In genomic region chr16:81745704-81746558, GRCh38 we compare ENCODE assay signal across 8 cellular contexts. TPM values are rescaled to one million over a fixed set of nuclear protein-coding genes. Genes with fewer than 3 reads are reported as not detected.
DNase-seq lines count a peak whose midpoint lies in the region; ATAC-seq and TF ChIP-seq lines count a peak whose summit lies in the region.

No MANE protein-coding gene starts in this region.

- peak overlapping the region; percentile 86 for H2AFZ ChIP-seq in ACC112 (ENCODE audit: low read length, unreplicated experiment)

- TF ChIP-seq POLR2A in suprapubic skin (IDR thresholded peaks at IDR 0.05) = no peak

- TF ChIP-seq CTCF in RWPE2 (IDR thresholded peaks at IDR 0.05; ENCODE audit: poor library complexity, severe bottlenecking) (no peak), suprapubic skin (IDR thresholded peaks at IDR 0.05) (no peak)

- H3K27ac ChIP-seq in ACC112 (ENCODE audit: low read depth, low read length) = no peak overlapping the region
- no peak overlapping the region for H3K27ac ChIP-seq in RWPE2 (ENCODE audit: poor library complexity, severe bottlenecking)
- no peak overlapping the region for H3K27ac ChIP-seq in suprapubic skin

- ATAC-seq in GM18861 (IDR thresholded peaks at IDR 0.05; ENCODE audit: unreplicated experiment) (peak; percentile 57), HG03159 (IDR thresholded peaks at IDR 0.05; ENCODE audit: unreplicated experiment) (peak; percentile 68), RWPE2 (ENCODE audit: low read depth) (peak; percentile 75; the same call in 2 of the 3 replicates)

- no peaks in the 10 kb centered on the region; the same call in 1 of the 2 replicates for H3K27me3 ChIP-seq in ACC112 (ENCODE audit: insufficient read depth, low read length)
- no peaks in the 10 kb centered on the region for H3K27me3 ChIP-seq in RWPE2 (ENCODE audit: insufficient read depth, poor library complexity, severe bottlenecking)
- no peaks in the 10 kb centered on the region for H3K27me3 ChIP-seq in suprapubic skin

- H3K79me2 ChIP-seq in ACC112 (ENCODE audit: control insufficient read depth, insufficient read depth, low read length, unreplicated experiment) = no peaks in the 10 kb centered on the region

- H3K36me3 ChIP-seq in ACC112 (ENCODE audit: insufficient read depth, low read length) = no peaks in the 10 kb centered on the region
- H3K36me3 ChIP-seq in RWPE2 (ENCODE audit: low read depth) = no peaks in the 10 kb centered on the region
- no peaks in the 10 kb centered on the region for H3K36me3 ChIP-seq in suprapubic skin

- no peak for TF ChIP-seq EP300 in suprapubic skin (IDR thresholded peaks at IDR 0.05)

- 28% methylated on average over 28 of the region's 33 CpGs for WGBS in suprapubic skin

- DNase-seq in RWPE2 (ENCODE audit: low spot score) (no peak), activated gamma-delta T cell treated with Interleukin-2 at 50 U/mL for 16 hours (peak; percentile 72), germinal center (ENCODE audit: low spot score) (peak; percentile 78), occipital lobe (lab: John Stamatoyannopoulos, UW) (peak; percentile 41), suprapubic skin (ENCODE audit: low spot score in 2 of 2) (no peak)

- H3K4me3 ChIP-seq in ACC112 (ENCODE audit: low read depth, low read length) (peak overlapping the region; percentile 57), RWPE2 (ENCODE audit: severe bottlenecking) (peak overlapping the region; percentile 18), suprapubic skin (peak overlapping the region; percentile 41)

- H3K4me1 ChIP-seq in ACC112 (ENCODE audit: control insufficient read depth, insufficient read depth, low read length, unreplicated experiment) (no peaks in the 10 kb centered on the region), RWPE2 (ENCODE audit: insufficient read depth, poor library complexity, severe bottlenecking) (no peaks in the 10 kb centered on the region), suprapubic skin (peaks cover 6% of the 10 kb centered on the region)

- H3K9me3 ChIP-seq in RWPE2 (ENCODE audit: severe bottlenecking) (no peaks in the 10 kb centered on the region), suprapubic skin (no peaks in the 10 kb centered on the region)

RNA-seq across cellular contexts. Expression of gene PLCG2, which starts 33.2 kb away (rescaled TPM):
- total RNA-seq in occipital lobe (1.6 TPM), suprapubic skin (10 to 100 TPM in 3 of 4 donors, 1 to 10 TPM in 1; 6.5 to 24.1 (median 10.5) TPM)

Comparison
In these comparisons a context has a peak if more than half of its experiments do, and no peak if none do; other contexts are left out.
1. DNase-seq: peak in activated gamma-delta T cell treated with Interleukin-2 at 50 U/mL for 16 hours (single experiment), germinal center (single experiment) and occipital lobe (single experiment); none in RWPE2 (single experiment) and suprapubic skin (0 of 2).
2. Peak in every context shown above with its lines, with median percentiles within 50 percentile points of each other: H3K4me3 ChIP-seq and ATAC-seq.